Comparison of ENCODE assay signal across 21 cellular contexts in the genomic region with DNA sequence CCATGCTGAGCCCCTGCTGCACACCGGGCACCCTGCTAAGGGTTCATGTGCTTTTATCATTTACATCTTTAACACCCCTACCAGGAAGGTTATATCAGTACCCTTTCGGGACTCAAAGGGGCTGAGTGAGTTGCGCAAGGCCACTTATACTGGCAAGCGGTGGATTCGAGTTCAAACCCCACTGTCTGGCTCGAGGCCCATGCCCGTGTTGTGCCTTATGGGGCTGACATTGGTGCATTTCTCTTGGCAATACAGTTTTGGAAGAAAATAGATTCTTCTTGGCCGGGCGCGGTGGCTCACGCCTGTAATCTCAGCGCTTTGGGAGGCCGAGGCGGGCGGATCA.
"Had no signal": no experiment of that assay in that cellular context is flagged by ENCODE, and none has a peak within 500 bp of the region (broad histone marks: within the 10 kb centered on the region; RNA-seq: fewer than 3 reads in every experiment).

No MANE protein-coding gene starts in this region.

- ATAC-seq: gastrocnemius medialis, left lobe of liver, psoas muscle, sciatic nerve had no signal

- H3K27me3 ChIP-seq: dorsolateral prefrontal cortex, esophagus muscularis mucosa, gastrocnemius medialis, stomach, transverse colon had no signal

- H3K27ac ChIP-seq: coronary artery, dorsolateral prefrontal cortex, epithelial cell of prostate, esophagus muscularis mucosa, gastrocnemius medialis, psoas muscle, stomach, thoracic aorta, transverse colon had no signal

- H3K9me3 ChIP-seq: esophagus muscularis mucosa, gastrocnemius medialis, psoas muscle, spleen, stomach, thoracic aorta, transverse colon had no signal

- H3K4me3 Mint-ChIP-seq: mesothelial cell of epicardium, nephron had no signal

- H3K4me1 ChIP-seq: esophagus muscularis mucosa, gastrocnemius medialis, psoas muscle, transverse colon had no signal

- H3K27ac Mint-ChIP-seq: mesothelial cell of epicardium, nephron had no signal

- H3K9me3 Mint-ChIP-seq: mesothelial cell of epicardium, nephron had no signal

- H3K36me3 Mint-ChIP-seq: mesothelial cell of epicardium had no signal

- DNase-seq: dorsolateral prefrontal cortex; effector CD8-positive, alpha-beta T cell; gastrocnemius medialis; islet precursor cell; psoas muscle; retina; spleen; stimulated activated CD4-positive, alpha-beta T cell treated with anti-CD3 and anti-CD28 coated beads, Interleukin-15, amount 100 ng/mL, for 24 hours; stimulated activated CD4-positive, alpha-beta T cell treated with anti-CD3 and anti-CD28 coated beads, Interleukin-1b, Interleukin-23, amount 100 ng/mL, for 48 hours; stimulated activated CD4-positive, alpha-beta T cell treated with anti-CD3 and anti-CD28 coated beads, Interleukin-4, amount 100 ng/mL, for 24 hours; stimulated activated naive CD4-positive, alpha-beta T cell; stomach; transverse colon had no signal

- H3K4me1 Mint-ChIP-seq: mesothelial cell of epicardium, nephron had no signal

- H3K4me3 ChIP-seq: coronary artery, dorsolateral prefrontal cortex, esophagus muscularis mucosa, gastrocnemius medialis, psoas muscle, spleen, stomach, thoracic aorta, transverse colon had no signal

- H3K36me3 ChIP-seq: esophagus muscularis mucosa, gastrocnemius medialis, spleen, stomach, thoracic aorta, transverse colon had no signal
